7 cellular contexts compared by ENCODE assay signal in the genomic region with DNA sequence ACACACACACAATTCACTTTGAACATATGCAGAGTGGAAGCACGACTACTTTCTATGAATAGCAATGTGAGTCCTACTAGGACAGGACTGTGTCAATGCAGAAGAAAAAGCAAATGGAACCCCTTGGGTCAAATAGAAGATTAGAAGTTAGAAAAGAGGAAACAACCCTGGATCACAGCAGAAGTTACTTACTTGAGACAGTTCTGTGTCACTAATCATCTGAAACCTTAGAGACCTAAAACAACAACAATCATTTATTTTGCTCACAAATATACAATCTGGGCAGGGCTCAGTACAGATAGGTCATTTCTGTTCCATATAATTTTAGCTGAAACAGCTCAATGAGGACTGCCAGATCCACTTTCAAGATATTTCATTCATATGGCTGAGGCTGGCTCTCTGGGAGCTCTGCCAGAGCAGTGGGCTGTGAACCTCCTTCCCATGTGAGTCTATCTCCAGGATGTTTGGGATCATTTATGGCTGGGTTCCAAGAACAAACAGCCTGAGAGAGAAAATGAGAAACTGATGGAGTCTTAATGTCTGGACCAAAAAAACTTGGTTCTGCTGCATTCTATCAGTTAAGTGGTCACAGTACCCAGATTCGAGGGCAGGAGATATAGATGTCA. TPM values are rescaled to one million over a fixed set of nuclear protein-coding genes. Genes with fewer than 3 reads are reported as not detected.
DNase-seq lines count a peak whose midpoint lies in the region; ATAC-seq and TF ChIP-seq lines count a peak whose summit lies in the region.

No MANE protein-coding gene starts in this region.

- peaks cover 33% of the 10 kb centered on the region for H3K4me1 Mint-ChIP-seq in activated T-cell treated with anti-CD3 and anti-CD28 coated beads, Interleukin-2, amount 50 U/mL, for 4 hours (ENCODE audit: low read depth)

- H3K4me3 Mint-ChIP-seq in activated T-cell treated with anti-CD3 and anti-CD28 coated beads, Interleukin-2, amount 50 U/mL, for 4 hours = no peak overlapping the region

- H3K4me1 ChIP-seq in vagina = peaks cover 6% of the 10 kb centered on the region

- H3K27ac ChIP-seq in vagina = no peak overlapping the region

- H3K4me3 ChIP-seq in HFF-Myc (replicated peaks; ENCODE audit: low read depth, low read length) = no peak overlapping the region
- H3K4me3 ChIP-seq in skeletal muscle cell (ENCODE audit: low read depth, low read length) = no peak overlapping the region
- H3K4me3 ChIP-seq in vagina = no peak overlapping the region

- H3K36me3 Mint-ChIP-seq in activated T-cell treated with anti-CD3 and anti-CD28 coated beads, Interleukin-2, amount 50 U/mL, for 4 hours (ENCODE audit: insufficient read depth) = peaks cover 2% of the 10 kb centered on the region

- DNase-seq in HFF-Myc (ENCODE audit: extremely low read depth, low read depth) (peak; percentile 78), NCI-H2196 treated with DMSO at 0.1 percent for 48 hours (lab: John Stamatoyannopoulos, UW; ENCODE audit: unreplicated experiment) (peak; percentile 60), dermis blood vessel endothelial cell (peak; percentile 39), skeletal muscle cell (ENCODE audit: low read depth) (peak; percentile 71), vagina (ENCODE audit: extremely low spot score in 2 of 2) (no peak), NCI-H1436 treated with DMSO at 0.1 percent for 48 hours (lab: John Stamatoyannopoulos, UW) (no peak)
- DNase-seq in activated T-cell treated with anti-CD3 and anti-CD28 coated beads, Interleukin-2, amount 50 U/mL, for 4 hours = no peak

- TF ChIP-seq CTCF in HFF-Myc (IDR thresholded peaks at IDR 0.05; ENCODE audit: low read depth, low read length, missing control alignments) (no peak), vagina (IDR thresholded peaks at IDR 0.05) (no peak)

- no peaks in the 10 kb centered on the region for H3K36me3 ChIP-seq in vagina

- TF ChIP-seq POLR2A in vagina (IDR thresholded peaks at IDR 0.05) = no peak

- no peaks in the 10 kb centered on the region for H3K27me3 ChIP-seq in vagina

- peaks cover 14% of the 10 kb centered on the region for H3K9me3 Mint-ChIP-seq in activated T-cell treated with anti-CD3 and anti-CD28 coated beads, Interleukin-2, amount 50 U/mL, for 4 hours

- H3K9me3 ChIP-seq in vagina = no peaks in the 10 kb centered on the region

- ATAC-seq in activated T-cell treated with anti-CD3 and anti-CD28 coated beads, Interleukin-2, amount 50 U/mL, for 4 hours = no peak

- H3K27me3 Mint-ChIP-seq in activated T-cell treated with anti-CD3 and anti-CD28 coated beads, Interleukin-2, amount 50 U/mL, for 4 hours (ENCODE audit: low read depth) = no peaks in the 10 kb centered on the region

- intact Hi-C loops in vagina (cut with DNase I) = no loop called here

RNA-seq across cellular contexts. Expression of a gene that starts 42.5 kb away (rescaled TPM):
- total RNA-seq in dermis blood vessel endothelial cell = not detected in 2 replicates
- 100 to 1,000 TPM in 1 of 3 donors, 10 to 100 TPM in 2; 38.4 to 111 (median 54.1) TPM for total RNA-seq in activated T-cell treated with anti-CD3 and anti-CD28 coated beads, Interleukin-2, amount 50 U/mL, for 4 hours
- 2.7 TPM for total RNA-seq in vagina

RNA-seq across cellular contexts. Expression of a gene that starts 44.3 kb away (rescaled TPM):
- total RNA-seq in dermis blood vessel endothelial cell (not detected in 2 replicates), vagina (not detected)
- total RNA-seq in activated T-cell treated with anti-CD3 and anti-CD28 coated beads, Interleukin-2, amount 50 U/mL, for 4 hours = under 1 TPM in 1 of 3 donors, not detected in 2; 0.19 TPM

RNA-seq across cellular contexts. Expression of a gene that starts 50.6 kb away (rescaled TPM):
- not detected in 2 replicates for total RNA-seq in dermis blood vessel endothelial cell
- not detected for total RNA-seq in activated T-cell treated with anti-CD3 and anti-CD28 coated beads, Interleukin-2, amount 50 U/mL, for 4 hours
- total RNA-seq in vagina = not detected

Comparison
In these comparisons a context has a peak if more than half of its experiments do, and no peak if none do; other contexts are left out.
1. DNase-seq: peak in HFF-Myc (single experiment), NCI-H2196 treated with DMSO at 0.1 percent for 48 hours (single experiment), dermis blood vessel endothelial cell (single experiment) and skeletal muscle cell (single experiment); none in activated T-cell treated with anti-CD3 and anti-CD28 coated beads, Interleukin-2, amount 50 U/mL, for 4 hours (single experiment), vagina (0 of 2) and NCI-H1436 treated with DMSO at 0.1 percent for 48 hours (single experiment).
2. RNA of a gene that starts 42.5 kb away (total RNA-seq): 38.4 to 111 TPM in activated T-cell treated with anti-CD3 and anti-CD28 coated beads, Interleukin-2, amount 50 U/mL, for 4 hours; 2.7 TPM in vagina (single experiment) and not detected in dermis blood vessel endothelial cell; every median in the first group is over 10 times any median in the second.